ENCODE assay signal across 1 cellular context in the genomic region with DNA sequence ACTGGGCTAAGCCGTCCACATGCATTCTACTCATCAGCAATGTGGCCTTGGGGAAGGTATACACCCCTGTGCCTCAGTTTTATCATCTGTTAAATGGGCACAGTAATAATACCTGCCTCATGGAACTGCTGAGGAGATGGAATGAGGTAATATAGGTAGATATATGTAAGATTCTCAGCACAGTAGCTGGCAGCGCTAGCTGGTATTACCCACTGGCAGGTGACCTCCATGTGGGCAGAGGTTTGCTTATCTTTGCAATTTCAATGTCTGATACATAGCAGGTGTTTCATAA.
A peak's percentile ranks its signal among the peaks of the same experiment; 100 is the strongest.
TF ChIP-seq lines count a peak whose summit lies in the region.

No MANE protein-coding gene starts in this region.

TF ChIP-seq in GM12878, 131 proteins besides CTCF, POLR2A, EP300 and RAD21:
- TF ChIP-seq PAX8 (IDR thresholded peaks at IDR 0.05) (no peak), YBX1 (IDR thresholded peaks at IDR 0.05) (no peak), RFX5 (IDR thresholded peaks at IDR 0.05; ENCODE audit: low read depth, low read length) (no peak), SMARCA5 (IDR thresholded peaks at IDR 0.05) (0 out of 2 replicates have a peak, but pooled peaks have one; percentile 26), TCF3 (IDR thresholded peaks at IDR 0.05; ENCODE audit: borderline replicate concordance, insufficient read depth, low read depth, low read length) (no peak), RELB (IDR thresholded peaks at IDR 0.05; ENCODE audit: low read depth) (no peak), JUNB (IDR thresholded peaks at IDR 0.05) (no peak), ZNF217 (IDR thresholded peaks at IDR 0.05) (peak; percentile 46; the same call in 1 of the 2 replicates)
- TF ChIP-seq, protein P1, sequence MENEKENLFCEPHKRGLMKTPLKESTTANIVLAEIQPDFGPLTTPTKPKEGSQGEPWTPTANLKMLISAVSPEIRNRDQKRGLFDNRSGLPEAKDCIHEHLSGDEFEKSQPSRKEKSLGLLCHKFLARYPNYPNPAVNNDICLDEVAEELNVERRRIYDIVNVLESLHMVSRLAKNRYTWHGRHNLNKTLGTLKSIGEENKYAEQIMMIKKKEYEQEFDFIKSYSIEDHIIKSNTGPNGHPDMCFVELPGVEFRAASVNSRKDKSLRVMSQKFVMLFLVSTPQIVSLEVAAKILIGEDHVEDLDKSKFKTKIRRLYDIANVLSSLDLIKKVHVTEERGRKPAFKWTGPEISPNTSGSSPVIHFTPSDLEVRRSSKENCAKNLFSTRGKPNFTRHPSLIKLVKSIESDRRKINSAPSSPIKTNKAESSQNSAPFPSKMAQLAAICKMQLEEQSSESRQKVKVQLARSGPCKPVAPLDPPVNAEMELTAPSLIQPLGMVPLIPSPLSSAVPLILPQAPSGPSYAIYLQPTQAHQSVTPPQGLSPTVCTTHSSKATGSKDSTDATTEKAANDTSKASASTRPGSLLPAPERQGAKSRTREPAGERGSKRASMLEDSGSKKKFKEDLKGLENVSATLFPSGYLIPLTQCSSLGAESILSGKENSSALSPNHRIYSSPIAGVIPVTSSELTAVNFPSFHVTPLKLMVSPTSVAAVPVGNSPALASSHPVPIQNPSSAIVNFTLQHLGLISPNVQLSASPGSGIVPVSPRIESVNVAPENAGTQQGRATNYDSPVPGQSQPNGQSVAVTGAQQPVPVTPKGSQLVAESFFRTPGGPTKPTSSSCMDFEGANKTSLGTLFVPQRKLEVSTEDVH (IDR thresholded peaks at IDR 0.05; ENCODE audit: low read depth, partially characterized antibody), result no peak
TF ChIP-seq in GM12878: peak in this region for 2.
